In the genomic region with DNA sequence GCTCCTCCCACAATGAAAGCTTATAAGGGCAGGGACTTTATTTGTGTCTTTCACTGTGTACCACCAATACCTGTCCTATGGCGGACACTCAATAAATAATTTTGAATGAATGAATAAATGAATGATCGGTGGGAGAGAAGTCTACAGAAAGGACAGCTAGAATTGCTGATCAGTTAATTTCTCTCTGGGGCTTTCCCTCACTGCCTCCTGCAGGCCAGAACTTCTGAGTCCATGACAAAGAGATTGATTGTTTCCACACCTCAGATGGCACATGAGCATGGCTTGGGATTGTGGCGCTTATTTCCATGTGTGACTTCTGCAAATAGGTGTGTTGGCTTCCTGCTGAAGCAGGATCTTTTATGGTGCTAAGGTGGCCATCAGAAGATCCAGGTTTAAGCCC, we compare ENCODE assay signal across 1 cellular context.
TF ChIP-seq lines count a peak whose summit lies in the region.

No MANE protein-coding gene starts in this region.

TF ChIP-seq in HepG2, 621 proteins besides CTCF, POLR2A, EP300 and RAD21:
- TF ChIP-seq ZNF644 (CRISPR knock-in tag; IDR thresholded peaks at IDR 0.05; ENCODE audit: low read depth): peak; percentile 24; the same call in 1 of the 2 replicates
- TF ChIP-seq ZNF878 (CRISPR knock-in tag; IDR thresholded peaks at IDR 0.05): no peak
- TF ChIP-seq FOXM1 (CRISPR knock-in tag; IDR thresholded peaks at IDR 0.05): no peak
- TF ChIP-seq ZEB1 (IDR thresholded peaks at IDR 0.05; ENCODE audit: insufficient replicate concordance, low read depth): no peak
- peak; percentile 34 to 51; a peak in 2 of 4 replicates for TF ChIP-seq MAFK (conservative IDR thresholded peaks at IDR 0.05 in 1 of 2, IDR thresholded peaks at IDR 0.05 in 1 of 2; ENCODE audit: low read length in 2 of 2)
- TF ChIP-seq MAFF (IDR thresholded peaks at IDR 0.05; ENCODE audit: low read depth, low read length): peak; percentile 35; the same call in 1 of the 2 replicates
